In the genomic region with DNA sequence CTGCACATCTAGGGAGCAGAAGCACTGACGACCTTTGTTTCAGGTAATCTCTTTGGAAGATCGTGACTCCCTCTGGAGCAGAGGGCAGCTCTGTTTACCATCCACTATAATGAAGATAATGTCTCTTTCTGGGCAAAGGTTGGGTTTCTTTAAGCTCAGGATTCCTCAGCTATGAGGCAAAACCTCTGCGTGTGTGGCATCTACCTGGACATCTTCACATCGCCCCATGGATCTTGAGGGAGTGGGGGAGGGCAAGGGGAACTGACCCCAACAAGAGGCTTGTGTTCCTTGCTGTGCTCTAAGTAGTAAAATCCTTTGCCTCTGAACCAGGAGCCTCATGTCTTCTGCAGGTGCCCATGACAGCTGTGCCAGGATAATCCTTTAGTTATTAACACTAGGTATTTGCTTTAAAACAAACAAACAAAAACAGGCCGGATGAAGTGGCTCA, we compare ENCODE assay signal across 21 cellular contexts. TPM values are rescaled to one million over a fixed set of nuclear protein-coding genes. Genes with fewer than 3 reads are reported as not detected.
"Had no signal": no experiment of that assay in that cellular context is flagged by ENCODE, and none has a peak within 500 bp of the region (broad histone marks: within the 10 kb centered on the region; RNA-seq: fewer than 3 reads in every experiment).

No MANE protein-coding gene starts in this region.

- H3K27ac ChIP-seq: gastrocnemius medialis, heart right ventricle, right lobe of liver, spleen, stomach, testis, uterus had no signal

- H3K27me3 ChIP-seq: gastrocnemius medialis, heart right ventricle, right lobe of liver, spleen, stomach, testis, uterus had no signal

- H3K4me1 ChIP-seq: gastrocnemius medialis, heart right ventricle, right lobe of liver, testis, uterus had no signal

- DNase-seq: activated CD4-positive, alpha-beta T cell treated with anti-CD3 and anti-CD28 coated beads, Interleukin-2, amount 50 U/mL, for 48 hours; activated naive CD4-positive, alpha-beta T cell treated with Interleukin-2 at 50 U/mL for 16 hours; activated naive CD8-positive, alpha-beta T cell treated with anti-CD3 and anti-CD28 coated beads, Interleukin-2, amount 50 U/mL, for 24 hours; aorta; effector memory CD4-positive, alpha-beta T cell; gastrocnemius medialis; heart right ventricle; islet precursor cell; left ventricle myocardium superior; mesendoderm; nephron progenitor cell; right lobe of liver; spleen; stimulated activated CD4-positive, alpha-beta T cell treated with anti-CD3 and anti-CD28 coated beads, Interleukin-1b, Interleukin-23, amount 100 ng/mL, for 48 hours; stomach; testis; uterus had no signal

- H3K36me3 ChIP-seq: gastrocnemius medialis, heart right ventricle, right lobe of liver, spleen, stomach, uterus had no signal

- H3K9me3 ChIP-seq: gastrocnemius medialis, testis, uterus had no signal

- ATAC-seq: activated naive CD8-positive, alpha-beta T cell treated with anti-CD3 and anti-CD28 coated beads, Interleukin-2, amount 50 U/mL, for 24 hours; activated T-helper 17 cell treated with anti-CD3 and anti-CD28 coated beads, Interleukin-2, amount 50 U/mL, for 72 hours; gastrocnemius medialis; heart right ventricle; left ventricle myocardium superior had no signal

- H3K4me3 ChIP-seq: gastrocnemius medialis, heart right ventricle, right lobe of liver, spleen, stomach, testis, uterus had no signal

RNA-seq across cellular contexts. Expression of a gene that starts 19.6 kb away (rescaled TPM):
- total RNA-seq: activated T-helper 17 cell treated with anti-CD3 and anti-CD28 coated beads, Interleukin-2, amount 50 U/mL, for 72 hours; gastrocnemius medialis; left ventricle myocardium superior; osteoblast; pulmonary artery endothelial cell; stomach; T-helper 1 cell treated with Interleukin-12 subunit alpha and Interleukin-12 subunit beta and Interleukin-4 antibody, amounts not matched to agents 30 ng/mL and 1 ng/mL, for 36 hours; uterus had no signal
- polyA plus RNA-seq: aorta, heart right ventricle, stomach had no signal
